ENCODE assay signal across 8 cellular contexts in the genomic region with DNA sequence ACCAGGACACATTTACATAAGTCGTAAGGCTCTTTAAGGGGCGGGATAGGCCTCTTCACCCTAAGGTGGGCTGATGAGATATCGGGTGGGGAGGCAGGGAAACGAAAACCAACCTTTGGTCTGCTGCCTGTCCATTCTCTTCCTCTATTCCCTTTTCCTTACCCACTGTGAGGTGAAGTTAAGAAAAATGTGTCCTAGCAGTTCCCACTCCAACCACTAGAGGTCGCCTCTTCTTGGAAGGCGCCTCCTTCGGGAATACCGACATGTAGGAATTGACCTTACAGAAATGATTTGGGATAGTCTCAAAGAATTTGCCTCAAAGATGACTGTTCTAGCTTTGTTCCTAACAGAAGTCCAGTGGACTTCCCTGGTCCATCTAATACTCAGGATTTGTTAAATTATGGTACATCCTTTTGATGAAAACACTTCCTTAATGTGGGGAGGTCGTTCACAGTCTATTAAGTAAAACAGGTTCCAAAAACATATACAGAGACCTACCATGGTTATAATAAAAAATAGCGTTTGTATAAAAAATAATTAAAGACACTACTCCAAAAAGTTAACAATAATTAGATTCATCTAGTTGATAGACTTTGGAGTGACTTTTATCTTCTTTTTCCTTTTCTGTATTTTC. TPM values are rescaled to one million over a fixed set of nuclear protein-coding genes. Genes with fewer than 3 reads are reported as not detected.
DNase-seq lines count a peak whose midpoint lies in the region; ATAC-seq, FAIRE-seq and TF ChIP-seq lines count a peak whose summit lies in the region.

No MANE protein-coding gene starts in this region.

- ATAC-seq in GM21390 (IDR thresholded peaks at IDR 0.05; ENCODE audit: unreplicated experiment): no peak

- peaks cover 28% of the 10 kb centered on the region for H3K4me1 Mint-ChIP-seq in astrocyte (ENCODE audit: low read depth, unreplicated experiment)

- no peak for TF ChIP-seq POLR2A in testis (IDR thresholded peaks at IDR 0.05)

- intact Hi-C loops in testis (cut with DNase I; ENCODE audit: low total_unique reads): no loop called here

- H3K79me2 ChIP-seq in astrocyte (ENCODE audit: insufficient read depth, low read length): no peaks in the 10 kb centered on the region

- H2AFZ ChIP-seq in astrocyte (ENCODE audit: low read depth, low read length): peak overlapping the region; percentile 38

- DNase-seq in AG08396 (ENCODE audit: low spot score): peak; percentile 63
- DNase-seq in GM03348 (ENCODE audit: low spot score): peak; percentile 72
- peak; percentile 14 for DNase-seq in NCI-H2081 treated with DMSO at 0.1 percent for 48 hours (lab: John Stamatoyannopoulos, UW)
- peak; percentile 51 for DNase-seq in astrocyte (ENCODE audit: low read depth)
- DNase-seq in iPS-NIHi7 (ENCODE audit: extremely low spot score): peak; percentile 71
- peak; percentile 86 for DNase-seq in testis
- DNase-seq in HPDE6-E6E7 (ENCODE audit: extremely low spot score): no peak

- no peak overlapping the region for H3K27ac ChIP-seq in astrocyte (ENCODE audit: low read depth, low read length)
- no peak overlapping the region for H3K27ac ChIP-seq in testis

- H3K4me3 Mint-ChIP-seq in astrocyte (ENCODE audit: unreplicated experiment): no peak overlapping the region

- H3K27me3 ChIP-seq in astrocyte (ENCODE audit: insufficient read depth, low read length) (no peaks in the 10 kb centered on the region), testis (no peaks in the 10 kb centered on the region)

- no peak overlapping the region for H3K27ac Mint-ChIP-seq in astrocyte (ENCODE audit: unreplicated experiment)

- peaks cover 27% of the 10 kb centered on the region for H3K36me3 Mint-ChIP-seq in astrocyte (ENCODE audit: low read depth, unreplicated experiment)

- no peaks in the 10 kb centered on the region for H3K27me3 Mint-ChIP-seq in astrocyte (ENCODE audit: low read depth, unreplicated experiment)

- H3K9me3 Mint-ChIP-seq in astrocyte (ENCODE audit: unreplicated experiment): no peaks in the 10 kb centered on the region

- H3K4me1 ChIP-seq in astrocyte (ENCODE audit: insufficient read depth, low read length) (peaks cover 31% of the 10 kb centered on the region), testis (no peaks in the 10 kb centered on the region)

- no peaks in the 10 kb centered on the region for H4K20me1 ChIP-seq in astrocyte (ENCODE audit: insufficient read depth, low read length)

- H3K9me3 ChIP-seq in astrocyte (ENCODE audit: insufficient read depth, low read depth, low read length) (no peaks in the 10 kb centered on the region), testis (no peaks in the 10 kb centered on the region)

- 26 to 29% methylated on average over 10 of the region's 10 CpGs for WGBS in testis, 2 donors

- H3K9ac ChIP-seq in astrocyte (ENCODE audit: low read length): no peak overlapping the region

- FAIRE-seq in astrocyte (lab: Jason Lieb, UNC): no peak

- H3K4me3 ChIP-seq in astrocyte (ENCODE audit: insufficient read depth, low read depth, low read length): no peak overlapping the region
- H3K4me3 ChIP-seq in testis: no peak overlapping the region

- H3K36me3 ChIP-seq in astrocyte (ENCODE audit: insufficient read depth, low read length) (no peaks in the 10 kb centered on the region), testis (ENCODE audit: low read depth, missing control alignments) (no peaks in the 10 kb centered on the region)

- no peak overlapping the region for H3K4me2 ChIP-seq in astrocyte (ENCODE audit: low read length)

- TF ChIP-seq CTCF in astrocyte (IDR thresholded peaks at IDR 0.05; ENCODE audit: insufficient read depth, low read depth, low read length): peak; percentile 99
- peak; percentile 85 to 99 (median 98) for TF ChIP-seq CTCF in testis (IDR thresholded peaks at IDR 0.05)

RNA-seq across cellular contexts. Expression of a gene that starts 14.1 kb away (rescaled TPM):
- 10.1 and 15.6 TPM in 2 replicates for total RNA-seq in astrocyte
- 10 to 100 TPM; 38.2 to 68.7 TPM for total RNA-seq in testis
- 56.9 TPM for polyA plus RNA-seq in testis (ENCODE audit: insufficient read depth, low read depth, low replicate concordance)

RNA-seq across cellular contexts. Expression of a gene that starts 58.4 kb away (rescaled TPM):
- total RNA-seq in astrocyte: 126 and 138 TPM in 2 replicates
- 100 to 1,000 TPM; 181 to 219 TPM for total RNA-seq in testis
- 144 TPM for polyA plus RNA-seq in testis (ENCODE audit: insufficient read depth, low read depth, low replicate concordance)
